In genomic region chr1:161163793-161164192, GRCh38 we compare ENCODE assay signal across 20 cellular contexts. TPM values are rescaled to one million over a fixed set of nuclear protein-coding genes. Genes with fewer than 3 reads are reported as not detected.
A peak's percentile ranks its signal among the peaks of the same experiment; 100 is the strongest.
DNase-seq lines count a peak whose midpoint lies in the region; ATAC-seq and TF ChIP-seq lines count a peak whose summit lies in the region.
"Had no signal": no experiment of that assay in that cellular context is flagged by ENCODE, and none has a peak within 500 bp of the region (broad histone marks: within the 10 kb centered on the region; RNA-seq: fewer than 3 reads in every experiment).

No MANE protein-coding gene starts in this region.

- no peak overlapping the region for H3K4me3 Mint-ChIP-seq in T-helper 1 cell treated with Interleukin-12 subunit alpha and Interleukin-12 subunit beta and Interleukin-4 antibody, amounts not matched to agents 30 μg/mL and 1 μg/mL, for 36 hours
- peak overlapping the region in 3 of 4 donors; percentile 21 to 93 (median 70) for H3K4me3 Mint-ChIP-seq in IgD-negative memory B cell
- H3K4me3 Mint-ChIP-seq in chondrocyte (ENCODE audit: unreplicated experiment) = no peak overlapping the region
- H3K4me3 Mint-ChIP-seq: activated naive CD4-positive, alpha-beta T cell treated with anti-CD3 and anti-CD28 coated beads, Interleukin-2, amount 50 U/mL, for 24 hours had no signal

- peak overlapping the region; percentile 29 for H3K27ac Mint-ChIP-seq in T-helper 1 cell treated with Interleukin-12 subunit alpha and Interleukin-12 subunit beta and Interleukin-4 antibody, amounts not matched to agents 30 μg/mL and 1 μg/mL, for 36 hours
- H3K27ac Mint-ChIP-seq in IgD-negative memory B cell (peak overlapping the region; percentile 55 to 97 (median 81)), chondrocyte (ENCODE audit: unreplicated experiment) (peak overlapping the region; percentile 38)
- H3K27ac Mint-ChIP-seq: activated naive CD4-positive, alpha-beta T cell treated with anti-CD3 and anti-CD28 coated beads, Interleukin-2, amount 50 U/mL, for 24 hours had no signal

- TF ChIP-seq CTCF in chondrocyte (IDR thresholded peaks at IDR 0.05) = no peak

- intact Hi-C loops in posterior vena cava (cut with DNase I) = no loop called here

- no peaks in the 10 kb centered on the region for H3K9me3 Mint-ChIP-seq in T-helper 1 cell treated with Interleukin-12 subunit alpha and Interleukin-12 subunit beta and Interleukin-4 antibody, amounts not matched to agents 30 μg/mL and 1 μg/mL, for 36 hours
- H3K9me3 Mint-ChIP-seq in IgD-negative memory B cell = no peaks in the 10 kb centered on the region
- H3K9me3 Mint-ChIP-seq in chondrocyte (ENCODE audit: low read depth) = no peaks in the 10 kb centered on the region
- H3K9me3 Mint-ChIP-seq: activated naive CD4-positive, alpha-beta T cell treated with anti-CD3 and anti-CD28 coated beads, Interleukin-2, amount 50 U/mL, for 24 hours had no signal

- ATAC-seq in GM18511 (IDR thresholded peaks at IDR 0.05; ENCODE audit: unreplicated experiment) (no peak), HG03442 (IDR thresholded peaks at IDR 0.05; ENCODE audit: unreplicated experiment) (no peak)
- no peak for ATAC-seq in stimulated activated naive CD8-positive, alpha-beta T cell treated with anti-CD3 and anti-CD28 coated beads, Interleukin-15, Interleukin-2, amounts not matched to agents 100 U/mL and 50 U/mL, for 24 hours
- ATAC-seq: left lobe of liver had no signal

- no peak for DNase-seq in T-helper 1 cell
- DNase-seq in chondrocyte (ENCODE audit: low spot score) = no peak
- DNase-seq in posterior vena cava (ENCODE audit: low spot score) = peak; percentile 77
- DNase-seq in stimulated activated naive CD8-positive, alpha-beta T cell treated with anti-CD3 and anti-CD28 coated beads, Interleukin-15, Interleukin-2, amounts not matched to agents 100 U/mL and 50 U/mL, for 24 hours = no peak
- DNase-seq: 8988T; activated CD8-positive, alpha-beta memory T cell treated with anti-CD3 and anti-CD28 coated beads, Interleukin-2, amount 50 U/mL, for 4 hours; DMS53; Karpas-422; NCI-H1092 treated with DMSO at 0.1 percent for 48 hours; NCI-H2107; NCI-H526; SIG-M5; small intestine; stimulated activated CD8-positive, alpha-beta memory T cell treated with anti-CD3 and anti-CD28 coated beads, Interleukin-4, amount 100 ng/mL, for 48 hours had no signal

- peaks cover 29% of the 10 kb centered on the region for H3K36me3 Mint-ChIP-seq in T-helper 1 cell treated with Interleukin-12 subunit alpha and Interleukin-12 subunit beta and Interleukin-4 antibody, amounts not matched to agents 30 μg/mL and 1 μg/mL, for 36 hours (ENCODE audit: low read depth)
- H3K36me3 Mint-ChIP-seq in IgD-negative memory B cell (peaks cover 3% of the 10 kb centered on the region), chondrocyte (ENCODE audit: low read depth) (peaks cover 8% of the 10 kb centered on the region)

- H3K4me1 Mint-ChIP-seq in T-helper 1 cell treated with Interleukin-12 subunit alpha and Interleukin-12 subunit beta and Interleukin-4 antibody, amounts not matched to agents 30 μg/mL and 1 μg/mL, for 36 hours (ENCODE audit: low read depth) = peaks cover 42% of the 10 kb centered on the region
- H3K4me1 Mint-ChIP-seq in IgD-negative memory B cell = peaks cover 22 to 41% (median 38%) of the 10 kb centered on the region in 3 donors
- H3K4me1 Mint-ChIP-seq in chondrocyte (ENCODE audit: low read depth) = peaks cover 56% of the 10 kb centered on the region

- no peaks in the 10 kb centered on the region for H3K27me3 Mint-ChIP-seq in T-helper 1 cell treated with Interleukin-12 subunit alpha and Interleukin-12 subunit beta and Interleukin-4 antibody, amounts not matched to agents 30 μg/mL and 1 μg/mL, for 36 hours (ENCODE audit: low read depth)
- H3K27me3 Mint-ChIP-seq in IgD-negative memory B cell (no peaks in the 10 kb centered on the region), chondrocyte (ENCODE audit: low read depth) (no peaks in the 10 kb centered on the region)
- H3K27me3 Mint-ChIP-seq: activated naive CD4-positive, alpha-beta T cell treated with anti-CD3 and anti-CD28 coated beads, Interleukin-2, amount 50 U/mL, for 24 hours had no signal

RNA-seq across cellular contexts. Expression of gene PPOX, which starts 2.4 kb away (rescaled TPM):
- polyA plus RNA-seq in IgD-negative memory B cell = 13.4 TPM
- total RNA-seq in chondrocyte (21.6 to 38.8 TPM (median 25.6 TPM) in 3 replicates), posterior vena cava (10 to 100 TPM; 15.0 to 16.8 TPM)

RNA-seq across cellular contexts. Expression of gene USP21, which starts 4.5 kb away (rescaled TPM):
- polyA plus RNA-seq in IgD-negative memory B cell = 30.1 TPM
- total RNA-seq in chondrocyte = 15.7 to 24.8 TPM (median 16.0 TPM) in 3 replicates
- total RNA-seq in posterior vena cava = 10 to 100 TPM; 12.9 to 20.8 TPM

RNA-seq across cellular contexts. Expression of gene UFC1, which starts 10.0 kb away (rescaled TPM):
- 122 TPM for polyA plus RNA-seq in IgD-negative memory B cell
- total RNA-seq in chondrocyte (84.2 to 95.6 TPM (median 89.4 TPM) in 3 replicates), posterior vena cava (10 to 100 TPM; 54.8 to 63.0 TPM)

RNA-seq across cellular contexts. Expression of gene B4GALT3, which starts 13.5 kb away (rescaled TPM):
- 44.2 TPM for polyA plus RNA-seq in IgD-negative memory B cell
- total RNA-seq in chondrocyte (22.4 to 23.7 TPM (median 23.0 TPM) in 3 replicates), posterior vena cava (10 to 100 TPM; 12.7 to 17.3 TPM)

RNA-seq across cellular contexts. Expression of gene DEDD, which starts 31.3 kb away (rescaled TPM):
- polyA plus RNA-seq in IgD-negative memory B cell = 39.1 TPM
- total RNA-seq in chondrocyte (34.7 to 38.3 TPM (median 36.7 TPM) in 3 replicates), posterior vena cava (10 to 100 TPM; 32.1 to 35.8 TPM)

Comparison
In these comparisons a context has a peak if more than half of its experiments do, and no peak if none do; other contexts are left out.
1. H3K27ac Mint-ChIP-seq: peak in every context shown above with its lines; median percentile 81 in IgD-negative memory B cell; 38 in chondrocyte; 29 in T-helper 1 cell treated with Interleukin-12 subunit alpha and Interleukin-12 subunit beta and Interleukin-4 antibody, amounts not matched to agents 30 μg/mL and 1 μg/mL, for 36 hours.
2. H3K4me3 Mint-ChIP-seq: peak in IgD-negative memory B cell (3 of 4); none in T-helper 1 cell treated with Interleukin-12 subunit alpha and Interleukin-12 subunit beta and Interleukin-4 antibody, amounts not matched to agents 30 μg/mL and 1 μg/mL, for 36 hours (single experiment) and chondrocyte (single experiment).